8 cellular contexts compared by ENCODE assay signal in the genomic region with DNA sequence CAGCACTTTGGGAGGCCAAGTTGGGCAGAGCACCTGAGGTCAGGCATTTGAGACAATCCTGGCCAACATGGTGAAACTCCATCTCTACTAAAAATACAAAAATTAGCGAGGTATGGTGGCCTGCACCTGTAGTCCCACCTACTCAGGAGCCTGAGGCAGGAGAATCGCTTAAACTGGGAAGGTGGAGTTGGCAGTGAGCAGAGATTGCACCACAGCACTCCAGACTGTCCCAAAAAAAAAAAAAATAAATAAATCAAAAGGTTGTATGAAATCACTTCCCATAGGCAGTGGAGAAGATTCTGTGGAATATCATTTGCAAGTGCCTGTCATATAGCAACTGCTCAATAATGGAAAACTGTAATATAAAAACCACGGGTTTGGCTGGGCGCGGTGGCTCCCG.
"Had no signal": no experiment of that assay in that cellular context is flagged by ENCODE, and none has a peak within 500 bp of the region (broad histone marks: within the 10 kb centered on the region; RNA-seq: fewer than 3 reads in every experiment).

No MANE protein-coding gene starts in this region.

- DNase-seq: GDM1, GF-D8 had no signal

- H3K4me3 ChIP-seq: GM12878 had no signal

- FAIRE-seq: G401.6, GM12878, GM12891, GM12892, GM18507, GM19239 had no signal

- ATAC-seq: GM12878 had no signal
